Comparison of ENCODE assay signal across 8 cellular contexts in genomic region chr20:50561379-50562078, GRCh38. TPM values are rescaled to one million over a fixed set of nuclear protein-coding genes. Genes with fewer than 3 reads are reported as not detected.
DNase-seq lines count a peak whose midpoint lies in the region; ATAC-seq lines count a peak whose summit lies in the region.

No MANE protein-coding gene starts in this region.

- H3K36me3 Mint-ChIP-seq in activated T-helper 17 cell treated with anti-CD3 and anti-CD28 coated beads, Interleukin-2, amount 50 U/mL, for 72 hours (ENCODE audit: low read depth) = peaks cover 89% of the 10 kb centered on the region

- H3K9me3 Mint-ChIP-seq in activated T-helper 17 cell treated with anti-CD3 and anti-CD28 coated beads, Interleukin-2, amount 50 U/mL, for 72 hours = no peaks in the 10 kb centered on the region

- ATAC-seq in activated T-helper 17 cell treated with anti-CD3 and anti-CD28 coated beads, Interleukin-2, amount 50 U/mL, for 72 hours (replicated peaks) = peak; percentile 85

- peak overlapping the region; percentile 94 for H3K4me3 Mint-ChIP-seq in activated T-helper 17 cell treated with anti-CD3 and anti-CD28 coated beads, Interleukin-2, amount 50 U/mL, for 72 hours

- H3K4me1 Mint-ChIP-seq in activated T-helper 17 cell treated with anti-CD3 and anti-CD28 coated beads, Interleukin-2, amount 50 U/mL, for 72 hours = peaks cover 49% of the 10 kb centered on the region

- peak; percentile 94 for DNase-seq in AG08395 (ENCODE audit: low spot score)
- DNase-seq in LHCN-M2 (ENCODE audit: low read depth) = peak; percentile 95
- peak; percentile 95 for DNase-seq in islet precursor cell
- DNase-seq in stimulated activated CD4-positive, alpha-beta T cell treated with anti-CD3 and anti-CD28 coated beads, TNF-alpha, amount 100 ng/mL, for 1 hour (ENCODE audit: low read depth in 3 of 3, low spot score in 1 of 3) = peak in 2 of 3 donors; percentile 23 to 35
- DNase-seq in KBM-7 = no peak
- DNase-seq in NK-92 treated with Interleukin-12 subunit alpha and Interleukin-12 subunit beta, amount 100 ng/mL, for 24 hours (lab: John Stamatoyannopoulos, UW) = no peak
- no peak for DNase-seq in middle frontal gyrus (ENCODE audit: extremely low spot score, low spot score)

- in situ Hi-C loops in KBM-7 (cut with MboI; ENCODE audit: low pct_unique_long_range_greater_than_20kb, low sequenced_read_pairs) = no loop called here

- H3K27me3 Mint-ChIP-seq in activated T-helper 17 cell treated with anti-CD3 and anti-CD28 coated beads, Interleukin-2, amount 50 U/mL, for 72 hours = no peaks in the 10 kb centered on the region

- H3K27ac Mint-ChIP-seq in activated T-helper 17 cell treated with anti-CD3 and anti-CD28 coated beads, Interleukin-2, amount 50 U/mL, for 72 hours = peak overlapping the region; percentile 99

RNA-seq across cellular contexts. Expression of gene PTPN1, which starts 51.3 kb away (rescaled TPM):
- total RNA-seq in LHCN-M2 (2014; rRNA removed) = 57.1 and 58.3 TPM in 2 replicates
- polyA plus RNA-seq in LHCN-M2 (2012) = 38.9 TPM
- 10 to 100 TPM; 68.3 to 77.1 TPM for total RNA-seq in activated T-helper 17 cell treated with anti-CD3 and anti-CD28 coated beads, Interleukin-2, amount 50 U/mL, for 72 hours

Comparison
In these comparisons a context has a peak if more than half of its experiments do, and no peak if none do; other contexts are left out.
1. DNase-seq: peak in AG08395 (single experiment), LHCN-M2 (single experiment), islet precursor cell (single experiment) and stimulated activated CD4-positive, alpha-beta T cell treated with anti-CD3 and anti-CD28 coated beads, TNF-alpha, amount 100 ng/mL, for 1 hour (2 of 3); none in KBM-7 (single experiment), NK-92 treated with Interleukin-12 subunit alpha and Interleukin-12 subunit beta, amount 100 ng/mL, for 24 hours (single experiment) and middle frontal gyrus (single experiment).